In the genomic region with DNA sequence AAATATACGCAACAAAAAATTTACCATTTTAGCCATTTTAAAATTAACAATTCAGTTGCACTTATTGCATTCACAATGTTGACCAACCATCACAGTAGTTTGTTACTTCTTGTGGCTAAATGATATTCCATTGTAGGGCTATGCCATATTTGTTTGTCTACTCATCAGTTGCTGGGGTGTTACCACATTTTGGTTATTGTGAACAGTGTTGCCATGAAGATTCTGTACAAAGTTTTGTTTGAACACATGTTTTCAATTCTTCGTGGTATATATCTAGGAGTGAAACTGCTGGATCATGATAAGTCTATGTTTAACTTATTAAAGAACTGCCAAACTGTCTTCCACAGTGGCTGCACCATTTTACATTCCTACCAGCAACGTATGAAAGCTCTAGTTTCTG, we compare ENCODE assay signal across 12 cellular contexts. TPM values are rescaled to one million over a fixed set of nuclear protein-coding genes. Genes with fewer than 3 reads are reported as not detected.
A peak's percentile ranks its signal among the peaks of the same experiment; 100 is the strongest.
DNase-seq lines count a peak whose midpoint lies in the region; ATAC-seq and TF ChIP-seq lines count a peak whose summit lies in the region.
"Had no signal": no experiment of that assay in that cellular context is flagged by ENCODE, and none has a peak within 500 bp of the region (broad histone marks: within the 10 kb centered on the region; RNA-seq: fewer than 3 reads in every experiment).

No MANE protein-coding gene starts in this region.

- CTCF ChIA-PET in BJ (lab: Yijun Ruan, JAX) (no interaction called here), SK-N-SH (lab: Yijun Ruan, JAX) (no interaction called here)

- no peak for TF ChIP-seq POLR2A in testis (IDR thresholded peaks at IDR 0.05)

- peaks cover 16% of the 10 kb centered on the region for H3K4me1 Mint-ChIP-seq in HFFc6 (ENCODE audit: low read depth)

- H3K4me3 ChIP-seq in BJ (ENCODE audit: low read depth, low read length) = no peak overlapping the region
- H3K4me3 ChIP-seq in adipocyte (ENCODE audit: low read length) = no peak overlapping the region
- H3K4me3 ChIP-seq in SK-N-SH (ENCODE audit: low read depth in 2 of 2, low read length in 1 of 2) = no peak overlapping the region
- H3K4me3 ChIP-seq in testis = no peak overlapping the region
- H3K4me3 ChIP-seq: A549 had no signal

- TF ChIP-seq EP300 in SK-N-SH (IDR thresholded peaks at IDR 0.05; ENCODE audit: borderline replicate concordance in 1 of 2, low read depth in 1 of 2, low read length in 1 of 2) = no peak

- DNase-seq in BJ (ENCODE audit: low read depth) (peak; percentile 24), HFFc6 (peak; percentile 35), adipocyte (ENCODE audit: low read depth) (peak; percentile 57), fibroblast of the conjunctiva (ENCODE audit: low read depth) (peak; percentile 10), SK-N-SH (no peak), testis (no peak)
- DNase-seq: DMS79, KG1, NCI-H524 treated with DMSO at 0.1 percent for 48 hours, PC-3 had no signal

- no peak overlapping the region for H3K27ac ChIP-seq in SK-N-SH (ENCODE audit: low read depth in 2 of 2, low read length in 1 of 2)
- no peak overlapping the region for H3K27ac ChIP-seq in testis
- H3K27ac ChIP-seq: A549 had no signal

- H3K4me2 ChIP-seq in SK-N-SH = no peak overlapping the region
- H3K4me2 ChIP-seq: A549 had no signal

- H3K36me3 Mint-ChIP-seq in HFFc6 (ENCODE audit: low read depth) = peaks cover 22% of the 10 kb centered on the region

- no peak overlapping the region for H3K9ac ChIP-seq in adipocyte (ENCODE audit: low read length)
- H3K9ac ChIP-seq in SK-N-SH = no peak overlapping the region

- TF ChIP-seq RAD21 in SK-N-SH (IDR thresholded peaks at IDR 0.05; ENCODE audit: low read length) = no peak

- H3K4me1 ChIP-seq in adipocyte (ENCODE audit: control insufficient read depth, insufficient read depth, low read length) (no peaks in the 10 kb centered on the region), SK-N-SH (ENCODE audit: control insufficient read depth in 1 of 2, insufficient read depth in 2 of 2, low read depth in 1 of 2, low read length in 1 of 2) (peaks cover 0 to 4% of the 10 kb centered on the region in 2 experiments; a peak in 1 of 4 replicates), testis (no peaks in the 10 kb centered on the region)
- H3K4me1 ChIP-seq: A549 had no signal

- H3K9me3 ChIP-seq in adipocyte (ENCODE audit: control insufficient read depth, low read length) (peaks cover 22% of the 10 kb centered on the region), SK-N-SH (peaks cover 16% of the 10 kb centered on the region; the same call in 1 of the 2 replicates), testis (no peaks in the 10 kb centered on the region)

- intact Hi-C loops in testis (cut with DNase I; ENCODE audit: low total_unique reads) = no loop called here

- WGBS in SK-N-SH (ENCODE audit: low lambda C conversion rate) = 59% methylated on average over 3 of the region's 3 CpGs
- WGBS in testis, 2 donors = 69 to 79% methylated on average over 3 of the region's 3 CpGs

- H3K4me3 Mint-ChIP-seq in HFFc6 = no peak overlapping the region

- POLR2A ChIA-PET in BJ (lab: Charles Lee) = no interaction called here
- POLR2A ChIA-PET in SK-N-SH (lab: Yijun Ruan, JAX) = no interaction called here

- H3F3A ChIP-seq in SK-N-SH (replicated peaks; ENCODE audit: insufficient read depth) = no peaks in the 10 kb centered on the region

- H3K9me2 ChIP-seq in SK-N-SH = no peaks in the 10 kb centered on the region

- H3K27ac Mint-ChIP-seq in HFFc6 = no peak overlapping the region

- TF ChIP-seq CTCF in BJ (IDR thresholded peaks at IDR 0.05; ENCODE audit: insufficient read depth, low read depth, low read length) (no peak), HFFc6 (IDR thresholded peaks at IDR 0.05) (no peak), SK-N-SH (IDR thresholded peaks at IDR 0.05) (no peak), testis (IDR thresholded peaks at IDR 0.05) (no peak)

- H3K27me3 Mint-ChIP-seq in HFFc6 (ENCODE audit: insufficient read depth) = peaks cover 4% of the 10 kb centered on the region

- ATAC-seq in HG03139 (IDR thresholded peaks at IDR 0.05; ENCODE audit: unreplicated experiment) = no peak
- ATAC-seq: A549, PC-3 had no signal

- H3K79me2 ChIP-seq in SK-N-SH (ENCODE audit: insufficient read depth) = no peaks in the 10 kb centered on the region

- H3K27me3 ChIP-seq in BJ (ENCODE audit: control insufficient read depth, insufficient read depth, low read length) (no peaks in the 10 kb centered on the region), adipocyte (replicated peaks; ENCODE audit: control insufficient read depth, insufficient read depth, low read length) (no peaks in the 10 kb centered on the region), SK-N-SH (ENCODE audit: insufficient read depth) (no peaks in the 10 kb centered on the region), testis (no peaks in the 10 kb centered on the region)

- H3K36me3 ChIP-seq in BJ (ENCODE audit: control insufficient read depth, insufficient read depth, low read length) = no peaks in the 10 kb centered on the region
- no peaks in the 10 kb centered on the region for H3K36me3 ChIP-seq in adipocyte (ENCODE audit: control insufficient read depth, insufficient read depth, low read length, severe bottlenecking)
- no peaks in the 10 kb centered on the region for H3K36me3 ChIP-seq in SK-N-SH (replicated peaks in 1 of 2; ENCODE audit: control insufficient read depth in 1 of 2, insufficient read depth in 2 of 2, low read length in 1 of 2)
- H3K36me3 ChIP-seq in testis (ENCODE audit: low read depth, missing control alignments) = no peaks in the 10 kb centered on the region

- H4K20me1 ChIP-seq in SK-N-SH (ENCODE audit: insufficient read depth) = no peaks in the 10 kb centered on the region

- peaks cover 26% of the 10 kb centered on the region for H3K9me3 Mint-ChIP-seq in HFFc6

- H2AFZ ChIP-seq in SK-N-SH (ENCODE audit: low read depth) = no peak overlapping the region

TF ChIP-seq in SK-N-SH, 30 proteins besides CTCF, POLR2A, EP300 and RAD21:
- TF ChIP-seq FOSL2 (IDR thresholded peaks at IDR 0.05; ENCODE audit: borderline replicate concordance, low read depth) = no peak
- TF ChIP-seq GATA2 (CRISPR knock-in tag; IDR thresholded peaks at IDR 0.05) = no peak
- TF ChIP-seq SMC3 (IDR thresholded peaks at IDR 0.05; ENCODE audit: low read depth, low read length) = no peak
- no peak for TF ChIP-seq EZH2phosphoT487 (IDR thresholded peaks at IDR 0.05; ENCODE audit: borderline replicate concordance, low read depth)
- no peak for TF ChIP-seq NRF1 (IDR thresholded peaks at IDR 0.05; ENCODE audit: low read depth, low read length)
- no peak for TF ChIP-seq FOXM1 (IDR thresholded peaks at IDR 0.05; ENCODE audit: low read depth)
- TF ChIP-seq, protein P1, sequence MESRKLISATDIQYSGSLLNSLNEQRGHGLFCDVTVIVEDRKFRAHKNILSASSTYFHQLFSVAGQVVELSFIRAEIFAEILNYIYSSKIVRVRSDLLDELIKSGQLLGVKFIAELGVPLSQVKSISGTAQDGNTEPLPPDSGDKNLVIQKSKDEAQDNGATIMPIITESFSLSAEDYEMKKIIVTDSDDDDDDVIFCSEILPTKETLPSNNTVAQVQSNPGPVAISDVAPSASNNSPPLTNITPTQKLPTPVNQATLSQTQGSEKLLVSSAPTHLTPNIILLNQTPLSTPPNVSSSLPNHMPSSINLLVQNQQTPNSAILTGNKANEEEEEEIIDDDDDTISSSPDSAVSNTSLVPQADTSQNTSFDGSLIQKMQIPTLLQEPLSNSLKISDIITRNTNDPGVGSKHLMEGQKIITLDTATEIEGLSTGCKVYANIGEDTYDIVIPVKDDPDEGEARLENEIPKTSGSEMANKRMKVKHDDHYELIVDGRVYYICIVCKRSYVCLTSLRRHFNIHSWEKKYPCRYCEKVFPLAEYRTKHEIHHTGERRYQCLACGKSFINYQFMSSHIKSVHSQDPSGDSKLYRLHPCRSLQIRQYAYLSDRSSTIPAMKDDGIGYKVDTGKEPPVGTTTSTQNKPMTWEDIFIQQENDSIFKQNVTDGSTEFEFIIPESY (IDR thresholded peaks at IDR 0.05; ENCODE audit: borderline replicate concordance, low read depth) = no peak
- no peak for TF ChIP-seq YY1 (IDR thresholded peaks at IDR 0.05; ENCODE audit: low read depth)
- TF ChIP-seq RXRA (IDR thresholded peaks at IDR 0.05; ENCODE audit: borderline replicate concordance, low read depth) = no peak
- TF ChIP-seq NFIC (IDR thresholded peaks at IDR 0.05; ENCODE audit: borderline replicate concordance) = no peak

RNA-seq across cellular contexts. Expression of gene ZNF365, which starts 46.3 kb away (rescaled TPM):
- polyA plus RNA-seq in BJ (2011; rRNA removed) (3.7 and 4.5 TPM in 2 replicates), SK-N-SH (2012; rRNA removed) (4.5 and 5.9 TPM in 2 replicates), testis (ENCODE audit: insufficient read depth, low read depth, low replicate concordance) (1.0 TPM)
- 3.6 and 6.1 TPM in 2 replicates for polyA minus RNA-seq in BJ (2011; rRNA and poly(A)+ RNA removed)
- total RNA-seq in HFFc6 (2021; fragmentation: NEBNext Ultra II Directional; extraction: Animal tissue kit (Norgen Biotek cat#: 25700)) = 10 to 100 TPM; 10.2 to 14.7 (median 11.3) TPM
- polyA plus RNA-seq in SK-N-SH (2012; cell fraction: cytosol; rRNA removed) = 5.9 and 6.3 TPM in 2 replicates
- 4.0 and 4.8 TPM in 2 replicates for polyA plus RNA-seq in SK-N-SH (2012; cell fraction: nucleus; rRNA removed)
- total RNA-seq in testis = 1 to 10 TPM; 1.2 to 2.8 TPM

RNA-seq across cellular contexts. Expression of gene RTKN2, which starts 59.3 kb away (rescaled TPM):
- polyA plus RNA-seq in BJ (2011; rRNA removed) (1.5 and 3.1 TPM in 2 replicates), SK-N-SH (2012; rRNA removed) (1.4 and 1.5 TPM in 2 replicates), testis (ENCODE audit: insufficient read depth, low read depth, low replicate concordance) (9.1 TPM)
- polyA minus RNA-seq in BJ (2011; rRNA and poly(A)+ RNA removed) = 1.6 and 2.0 TPM in 2 replicates
- total RNA-seq in HFFc6 (2021; fragmentation: NEBNext Ultra II Directional; extraction: Animal tissue kit (Norgen Biotek cat#: 25700)) = 1 to 10 TPM; 2.9 to 5.5 (median 4.6) TPM
- polyA plus RNA-seq in SK-N-SH (2012; cell fraction: cytosol; rRNA removed) = 2.0 and 2.6 TPM in 2 replicates
- 1.1 and 2.8 TPM in 2 replicates for polyA plus RNA-seq in SK-N-SH (2012; cell fraction: nucleus; rRNA removed)
- total RNA-seq in testis = 1 to 10 TPM; 6.3 to 7.5 TPM

Comparison
In these comparisons a context has a peak if more than half of its experiments do, and no peak if none do; other contexts are left out.
1. DNase-seq: peak in BJ (single experiment), HFFc6 (single experiment), adipocyte (single experiment) and fibroblast of the conjunctiva (single experiment); none in SK-N-SH (single experiment) and testis (single experiment).